Comparison of ENCODE assay signal across 12 cellular contexts in genomic region chr7:50293509-50294179, GRCh38. TPM values are rescaled to one million over a fixed set of nuclear protein-coding genes. Genes with fewer than 3 reads are reported as not detected.
DNase-seq lines count a peak whose midpoint lies in the region; ATAC-seq, FAIRE-seq and TF ChIP-seq lines count a peak whose summit lies in the region.
"Had no signal": no experiment of that assay in that cellular context is flagged by ENCODE, and none has a peak within 500 bp of the region (broad histone marks: within the 10 kb centered on the region; RNA-seq: fewer than 3 reads in every experiment).

No MANE protein-coding gene starts in this region.

- no peak for TF ChIP-seq EP300 in K562 (IDR thresholded peaks at IDR 0.05; ENCODE audit: low read length)

- no peak overlapping the region for H3K4me2 ChIP-seq in K562 (ENCODE audit: insufficient read depth, low read length)
- H3K4me2 ChIP-seq: smooth muscle cell had no signal

- TF ChIP-seq RAD21 in K562 (CRISPR knock-in tag; conservative IDR thresholded peaks at IDR 0.05 in 1 of 2, IDR thresholded peaks at IDR 0.05 in 1 of 2) = no peak

- in situ Hi-C loops in K562 (cut with MboI) = no loop called here

- peak overlapping the region; percentile 32; the same call in 1 of the 2 replicates for H2AFZ ChIP-seq in K562 (ENCODE audit: low read depth, low read length)

- no peak for FAIRE-seq in K562 (lab: Jason Lieb, UNC)

- no peaks in the 10 kb centered on the region for H4K20me1 ChIP-seq in K562 (replicated peaks; ENCODE audit: control insufficient read depth, insufficient read depth, low read length)

- no peak for DNase-seq in K562 (ENCODE audit: extremely low read depth in 1 of 4, low spot score in 3 of 4)
- no peak for DNase-seq in NCI-H1694 treated with DMSO at 0.1 percent for 48 hours (lab: John Stamatoyannopoulos, UW)
- DNase-seq in H4 (ENCODE audit: low spot score) = no peak
- no peak for DNase-seq in NCI-H2107 (lab: John Stamatoyannopoulos, UW)
- DNase-seq: activated CD4-positive, alpha-beta T cell treated with anti-CD3 and anti-CD28 coated beads for 4 hours; dermis blood vessel endothelial cell; nephron progenitor cell had no signal

- no peaks in the 10 kb centered on the region for H3K36me3 ChIP-seq in K562 (ENCODE audit: control insufficient read depth, insufficient read depth, low read length)

- no peak overlapping the region for H3K27ac ChIP-seq in K562 (ENCODE audit: extremely low read depth, low read depth, low read length)

- ATAC-seq in GM19023 (IDR thresholded peaks at IDR 0.05; ENCODE audit: unreplicated experiment) = peak; percentile 65
- peak; percentile 79 for ATAC-seq in GM21526 (IDR thresholded peaks at IDR 0.05; ENCODE audit: low FRiP score, unreplicated experiment)
- peak; percentile 52 for ATAC-seq in HG03095 (IDR thresholded peaks at IDR 0.05; ENCODE audit: unreplicated experiment)
- ATAC-seq in K562 = no peak

- H3K4me3 ChIP-seq in K562 = no peak overlapping the region
- H3K4me3 ChIP-seq: smooth muscle cell had no signal

- WGBS in K562 (ENCODE audit: insufficient coverage, low coverage, missing lambda C conversion rate) = 54% methylated on average over 7 of the region's 7 CpGs

- POLR2A ChIA-PET in K562 (lab: Yijun Ruan, JAX) = no interaction called here

- no peaks in the 10 kb centered on the region; a peak in 1 of 5 replicates for H3K4me1 ChIP-seq in K562 (replicated peaks in 1 of 2; ENCODE audit: control insufficient read depth in 2 of 2, insufficient read depth in 2 of 2, low read length in 2 of 2)

- H3K27me3 ChIP-seq in K562 (ENCODE audit: control insufficient read depth in 2 of 2, insufficient read depth in 2 of 2, low read length in 2 of 2) = no peaks in the 10 kb centered on the region

- no peak for TF ChIP-seq POLR2A in K562 (conservative IDR thresholded peaks at IDR 0.05)

- H3K9me3 ChIP-seq in K562 (replicated peaks; ENCODE audit: control insufficient read depth, insufficient read depth, low read depth, low read length) = no peaks in the 10 kb centered on the region

- H3K9me1 ChIP-seq in K562 (ENCODE audit: control insufficient read depth, insufficient read depth, low read length) = no peaks in the 10 kb centered on the region

- intact Hi-C loops in K562 (cut with micrococcal nuclease) = no loop called here

- no peaks in the 10 kb centered on the region for H3K79me2 ChIP-seq in K562 (ENCODE audit: control insufficient read depth, insufficient read depth, low read length)

- CTCF ChIA-PET in K562 (lab: Yijun Ruan, JAX; ENCODE audit: low intra/inter-chr PET ratio) = no interaction called here

- no TSS peak for BruUV-seq in K562 (replicated peaks; lab: Mats Ljungman, UMichigan)

- TF ChIP-seq CTCF in K562 (IDR thresholded peaks at IDR 0.05 in 2 of 3, conservative IDR thresholded peaks at IDR 0.05 in 1 of 3; ENCODE audit: insufficient read depth in 2 of 3, low read depth in 1 of 3, low read length in 3 of 3) = no peak

- no peak overlapping the region for H3K9ac ChIP-seq in K562 (ENCODE audit: insufficient read depth in 1 of 2, low read depth in 2 of 2, low read length in 2 of 2)

TF ChIP-seq in K562, 482 proteins besides CTCF, POLR2A, EP300 and RAD21:
- TF ChIP-seq TFE3 (CRISPR knock-in tag; IDR thresholded peaks at IDR 0.05) = no peak
- TF ChIP-seq, protein P1, sequence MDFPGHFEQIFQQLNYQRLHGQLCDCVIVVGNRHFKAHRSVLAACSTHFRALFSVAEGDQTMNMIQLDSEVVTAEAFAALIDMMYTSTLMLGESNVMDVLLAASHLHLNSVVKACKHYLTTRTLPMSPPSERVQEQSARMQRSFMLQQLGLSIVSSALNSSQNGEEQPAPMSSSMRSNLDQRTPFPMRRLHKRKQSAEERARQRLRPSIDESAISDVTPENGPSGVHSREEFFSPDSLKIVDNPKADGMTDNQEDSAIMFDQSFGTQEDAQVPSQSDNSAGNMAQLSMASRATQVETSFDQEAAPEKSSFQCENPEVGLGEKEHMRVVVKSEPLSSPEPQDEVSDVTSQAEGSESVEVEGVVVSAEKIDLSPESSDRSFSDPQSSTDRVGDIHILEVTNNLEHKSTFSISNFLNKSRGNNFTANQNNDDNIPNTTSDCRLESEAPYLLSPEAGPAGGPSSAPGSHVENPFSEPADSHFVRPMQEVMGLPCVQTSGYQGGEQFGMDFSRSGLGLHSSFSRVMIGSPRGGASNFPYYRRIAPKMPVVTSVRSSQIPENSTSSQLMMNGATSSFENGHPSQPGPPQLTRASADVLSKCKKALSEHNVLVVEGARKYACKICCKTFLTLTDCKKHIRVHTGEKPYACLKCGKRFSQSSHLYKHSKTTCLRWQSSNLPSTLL (IDR thresholded peaks at IDR 0.05) = no peak

RNA-seq across cellular contexts. Expression of gene IKZF1, which starts 10.9 kb away (rescaled TPM):
- 53.3 and 122 TPM in 2 replicates for total RNA-seq in K562 (2011; cell fraction: chromatin; rRNA removed; ENCODE audit: low replicate concordance)
- total RNA-seq in K562 (2011; cell fraction: nucleolus; rRNA removed) = 37.5 and 50.9 TPM in 2 replicates
- 76.8 and 139 TPM in 2 replicates for total RNA-seq in K562 (2011; cell fraction: nucleoplasm; rRNA removed)
- total RNA-seq in K562 (2014; rRNA removed) (66.5 and 98.0 TPM in 2 replicates), K562 (2014; rRNA removed; fragmentation: Illumina TruSeq; extraction: Trizol) (43.8 and 45.6 TPM in 2 replicates), K562 (2015; rRNA removed; fragmentation: Illumina TruSeq; extraction: Trizol) (43.4 and 44.7 TPM in 2 replicates), K562 (2021) (85.3 and 96.6 TPM in 2 replicates)
- polyA plus RNA-seq in K562 (2011; rRNA removed) (28.4 and 36.2 TPM in 2 replicates), K562 (2014; fragmentation: Illumina TruSeq; extraction: Trizol) (37.3 and 50.3 TPM in 2 replicates), K562 (2014; fragmentation: Nextera tagmentation; extraction: Ambion mirVana) (10 to 100 TPM; 12.6 to 14.7 TPM), K562 (2014; rRNA removed) (30.9 and 37.2 TPM in 2 replicates)
- 34.4 and 57.9 TPM in 2 replicates for polyA plus RNA-seq in K562 (2011; cell fraction: cytosol; rRNA removed)
- 43.0 and 50.8 TPM in 2 replicates for polyA plus RNA-seq in K562 (2011; cell fraction: nucleus; rRNA removed)
- 35.8 and 46.0 TPM in 2 replicates for polyA plus RNA-seq in K562 (2012)
- 82.8 and 85.1 TPM in 2 replicates for polyA minus RNA-seq in K562 (2011; rRNA and poly(A)+ RNA removed)
- polyA minus RNA-seq in K562 (2011; cell fraction: cytosol; rRNA and poly(A)+ RNA removed) = 60.8 and 72.3 TPM in 2 replicates
- 77.0 and 96.0 TPM in 2 replicates for polyA minus RNA-seq in K562 (2011; cell fraction: nucleus; rRNA and poly(A)+ RNA removed)
- total RNA-seq in H4 (2014; rRNA removed; shearing (Covaris generic)) = 0.06 and 1.2 TPM in 2 replicates
- total RNA-seq: fibroblast of villous mesenchyme, smooth muscle cell had no signal
- polyA plus RNA-seq: smooth muscle cell had no signal

Comparison
In these comparisons a context has a peak if more than half of its experiments do, and no peak if none do; other contexts are left out.
1. RNA of gene IKZF1, which starts 10.9 kb away (total RNA-seq): 37.5 to 139 TPM in K562; 0.06 to 1.2 TPM in H4; every median in the first group is over 10 times any median in the second.